Comparison of ENCODE assay signal across 8 cellular contexts in the genomic region with DNA sequence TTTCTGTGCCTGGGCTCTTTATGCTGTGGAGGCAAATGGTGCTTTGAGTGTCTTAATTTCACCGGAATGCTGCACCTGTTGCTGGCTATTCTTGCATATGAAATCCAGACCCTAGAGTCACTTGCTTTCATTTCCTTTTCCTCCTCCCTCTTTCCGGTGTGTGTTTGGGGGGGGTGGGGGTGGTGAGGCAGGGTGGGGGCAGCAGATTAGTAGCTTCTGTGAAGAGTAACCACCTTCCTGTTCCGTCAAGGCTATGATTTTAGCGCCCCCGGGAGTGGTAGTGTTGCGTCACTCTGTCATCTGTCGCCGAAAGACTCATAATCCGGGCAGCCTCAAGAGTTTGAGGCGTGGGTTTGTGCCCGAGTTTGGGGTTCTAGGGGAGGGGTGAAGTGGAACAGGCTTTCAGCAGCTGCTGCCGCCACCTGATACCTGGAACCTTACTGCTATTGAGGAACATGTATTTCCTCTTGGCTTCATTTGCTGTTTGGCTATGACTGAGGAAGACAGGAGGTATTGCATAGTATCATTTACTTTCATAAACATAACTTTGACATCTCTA. TPM values are rescaled to one million over a fixed set of nuclear protein-coding genes. Genes with fewer than 3 reads are reported as not detected.
DNase-seq lines count a peak whose midpoint lies in the region; ATAC-seq and TF ChIP-seq lines count a peak whose summit lies in the region.

No MANE protein-coding gene starts in this region.

- H3K27ac ChIP-seq in GM23338 (ENCODE audit: low read depth) = no peak overlapping the region; the same call in 1 of the 2 replicates

- H3K36me3 ChIP-seq in GM23338 (ENCODE audit: insufficient read depth) (no peaks in the 10 kb centered on the region; the same call in 1 of the 2 replicates), skeletal muscle satellite cell (ENCODE audit: insufficient read depth, low read length) (no peaks in the 10 kb centered on the region)

- H3K4me1 Mint-ChIP-seq in GM23338 = peaks cover 65% of the 10 kb centered on the region

- H3K9me3 Mint-ChIP-seq in GM23338 = no peaks in the 10 kb centered on the region

- no peaks in the 10 kb centered on the region for H3K36me3 Mint-ChIP-seq in GM23338 (ENCODE audit: low read depth)

- H3K9ac ChIP-seq in skeletal muscle satellite cell (ENCODE audit: low read depth, low read length) = no peak overlapping the region

- no peak overlapping the region for H3K4me3 Mint-ChIP-seq in GM23338

- H3K4me1 ChIP-seq in GM23338 (ENCODE audit: insufficient read depth) (peaks cover 43% of the 10 kb centered on the region), skeletal muscle satellite cell (ENCODE audit: control insufficient read depth, insufficient read depth, low read length) (peaks cover 29% of the 10 kb centered on the region)

- H3K79me2 ChIP-seq in GM23338 (replicated peaks; ENCODE audit: insufficient read depth) = peaks cover 76% of the 10 kb centered on the region

- peak; percentile 73 for DNase-seq in GM12865 (ENCODE audit: low read depth)
- DNase-seq in GM23338 (ENCODE audit: low spot score) = no peak
- DNase-seq in NCI-H1105 treated with DMSO at 0.1 percent for 48 hours (lab: John Stamatoyannopoulos, UW) = peak; percentile 85
- DNase-seq in activated T-helper 9 cell treated with anti-CD3 and anti-CD28 coated beads, Interleukin-2, amount 50 U/mL, for 16 hours (ENCODE audit: low read depth) = peak; percentile 55
- no peak for DNase-seq in HT-29 (ENCODE audit: low spot score)
- DNase-seq in NCI-H2081 (lab: John Stamatoyannopoulos, UW) = no peak

- H3K27me3 ChIP-seq in GM23338 (ENCODE audit: insufficient read depth) (no peaks in the 10 kb centered on the region), skeletal muscle satellite cell (ENCODE audit: control insufficient read depth, insufficient read depth, low read length) (no peaks in the 10 kb centered on the region)

- no peaks in the 10 kb centered on the region; the same call in 1 of the 2 replicates for H4K20me1 ChIP-seq in GM23338 (replicated peaks; ENCODE audit: insufficient read depth)

- no peaks in the 10 kb centered on the region for H3K9me3 ChIP-seq in skeletal muscle satellite cell (replicated peaks; ENCODE audit: low read length)

- no peaks in the 10 kb centered on the region for H3F3A ChIP-seq in GM23338 (replicated peaks; ENCODE audit: low read depth)

- peak overlapping the region; percentile 62; the same call in 1 of the 2 replicates for H3K4me2 ChIP-seq in GM23338
- peak overlapping the region; percentile 20 for H3K4me2 ChIP-seq in skeletal muscle satellite cell (ENCODE audit: low read length)

- no peak overlapping the region for H3K27ac Mint-ChIP-seq in GM23338

- no peaks in the 10 kb centered on the region for H3K9me2 ChIP-seq in GM23338 (ENCODE audit: insufficient read depth)

- H3K4me3 ChIP-seq in GM12865 (ENCODE audit: low read depth, low read length) = peak overlapping the region; percentile 36
- no peak overlapping the region for H3K4me3 ChIP-seq in GM23338
- H3K4me3 ChIP-seq in skeletal muscle satellite cell (ENCODE audit: low read length) = no peak overlapping the region

- H2AFZ ChIP-seq in GM23338 = no peak overlapping the region

- H3K27me3 Mint-ChIP-seq in GM23338 (ENCODE audit: insufficient read depth, low read depth, poor library complexity) = peaks cover 6% of the 10 kb centered on the region

- ATAC-seq in GM23338 = no peak
- no peak for ATAC-seq in HG03457 (IDR thresholded peaks at IDR 0.05; ENCODE audit: unreplicated experiment)

- TF ChIP-seq CTCF in GM12865 (IDR thresholded peaks at IDR 0.05; ENCODE audit: insufficient read depth, low read depth, low read length, missing control alignments) (no peak), GM23338 (conservative IDR thresholded peaks at IDR 0.05; ENCODE audit: low read depth in 2 of 2) (peak in 1 of 2 experiments; percentile 27; a peak in 1 of 4 replicates)

TF ChIP-seq in GM23338, 12 proteins besides CTCF, POLR2A, EP300 and RAD21 (continues in another document):
- TF ChIP-seq EZH2phosphoT487 (IDR thresholded peaks at IDR 0.05; ENCODE audit: unreplicated experiment) (no peak), JUNB (IDR thresholded peaks at IDR 0.05; ENCODE audit: unreplicated experiment) (no peak), STAT1 (IDR thresholded peaks at IDR 0.05; ENCODE audit: unreplicated experiment) (no peak), NANOG (IDR thresholded peaks at IDR 0.05; ENCODE audit: borderline replicate concordance) (no peak), ZNF114 (CRISPR knock-in tag; IDR thresholded peaks at IDR 0.05) (no peak), POLR2AphosphoS5 (IDR thresholded peaks at IDR 0.05; ENCODE audit: low read depth) (no peak), ZNF331 (CRISPR knock-in tag; IDR thresholded peaks at IDR 0.05; ENCODE audit: low read depth) (no peak), CREB1 (CRISPR knock-in tag; IDR thresholded peaks at IDR 0.05; ENCODE audit: low read depth) (no peak), EZH2 (IDR thresholded peaks at IDR 0.05; ENCODE audit: low read depth, unreplicated experiment) (no peak)
- TF ChIP-seq, protein P1, sequence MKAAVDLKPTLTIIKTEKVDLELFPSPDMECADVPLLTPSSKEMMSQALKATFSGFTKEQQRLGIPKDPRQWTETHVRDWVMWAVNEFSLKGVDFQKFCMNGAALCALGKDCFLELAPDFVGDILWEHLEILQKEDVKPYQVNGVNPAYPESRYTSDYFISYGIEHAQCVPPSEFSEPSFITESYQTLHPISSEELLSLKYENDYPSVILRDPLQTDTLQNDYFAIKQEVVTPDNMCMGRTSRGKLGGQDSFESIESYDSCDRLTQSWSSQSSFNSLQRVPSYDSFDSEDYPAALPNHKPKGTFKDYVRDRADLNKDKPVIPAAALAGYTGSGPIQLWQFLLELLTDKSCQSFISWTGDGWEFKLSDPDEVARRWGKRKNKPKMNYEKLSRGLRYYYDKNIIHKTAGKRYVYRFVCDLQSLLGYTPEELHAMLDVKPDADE (IDR thresholded peaks at IDR 0.05) = no peak
- TF ChIP-seq, protein P2, sequence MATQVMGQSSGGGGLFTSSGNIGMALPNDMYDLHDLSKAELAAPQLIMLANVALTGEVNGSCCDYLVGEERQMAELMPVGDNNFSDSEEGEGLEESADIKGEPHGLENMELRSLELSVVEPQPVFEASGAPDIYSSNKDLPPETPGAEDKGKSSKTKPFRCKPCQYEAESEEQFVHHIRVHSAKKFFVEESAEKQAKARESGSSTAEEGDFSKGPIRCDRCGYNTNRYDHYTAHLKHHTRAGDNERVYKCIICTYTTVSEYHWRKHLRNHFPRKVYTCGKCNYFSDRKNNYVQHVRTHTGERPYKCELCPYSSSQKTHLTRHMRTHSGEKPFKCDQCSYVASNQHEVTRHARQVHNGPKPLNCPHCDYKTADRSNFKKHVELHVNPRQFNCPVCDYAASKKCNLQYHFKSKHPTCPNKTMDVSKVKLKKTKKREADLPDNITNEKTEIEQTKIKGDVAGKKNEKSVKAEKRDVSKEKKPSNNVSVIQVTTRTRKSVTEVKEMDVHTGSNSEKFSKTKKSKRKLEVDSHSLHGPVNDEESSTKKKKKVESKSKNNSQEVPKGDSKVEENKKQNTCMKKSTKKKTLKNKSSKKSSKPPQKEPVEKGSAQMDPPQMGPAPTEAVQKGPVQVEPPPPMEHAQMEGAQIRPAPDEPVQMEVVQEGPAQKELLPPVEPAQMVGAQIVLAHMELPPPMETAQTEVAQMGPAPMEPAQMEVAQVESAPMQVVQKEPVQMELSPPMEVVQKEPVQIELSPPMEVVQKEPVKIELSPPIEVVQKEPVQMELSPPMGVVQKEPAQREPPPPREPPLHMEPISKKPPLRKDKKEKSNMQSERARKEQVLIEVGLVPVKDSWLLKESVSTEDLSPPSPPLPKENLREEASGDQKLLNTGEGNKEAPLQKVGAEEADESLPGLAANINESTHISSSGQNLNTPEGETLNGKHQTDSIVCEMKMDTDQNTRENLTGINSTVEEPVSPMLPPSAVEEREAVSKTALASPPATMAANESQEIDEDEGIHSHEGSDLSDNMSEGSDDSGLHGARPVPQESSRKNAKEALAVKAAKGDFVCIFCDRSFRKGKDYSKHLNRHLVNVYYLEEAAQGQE (IDR thresholded peaks at IDR 0.05; ENCODE audit: unreplicated experiment) = no peak

RNA-seq across cellular contexts. Expression of a gene that starts 49.1 kb away (rescaled TPM):
- 86.8 and 121 TPM in 2 replicates for total RNA-seq in GM23338 (2014; rRNA removed; shearing (Covaris generic))
- polyA plus RNA-seq in GM23338 (2016; fragmentation: Nextera tagmentation; extraction: Ambion mirVana) = 34.8 and 53.9 TPM in 2 replicates
- 58.1 and 66.6 TPM in 2 replicates for total RNA-seq in skeletal muscle satellite cell (2012; rRNA removed)
- total RNA-seq in HT-29 (2014; rRNA removed; shearing (Covaris generic)) = 23.6 and 25.7 TPM in 2 replicates

Comparison
In these comparisons a context has a peak if more than half of its experiments do, and no peak if none do; other contexts are left out.
1. DNase-seq: peak in GM12865 (single experiment), NCI-H1105 treated with DMSO at 0.1 percent for 48 hours (single experiment) and activated T-helper 9 cell treated with anti-CD3 and anti-CD28 coated beads, Interleukin-2, amount 50 U/mL, for 16 hours (single experiment); none in GM23338 (single experiment), HT-29 (single experiment) and NCI-H2081 (0 of 2).